Comparison of ENCODE assay signal across 1 cellular context in the genomic region with DNA sequence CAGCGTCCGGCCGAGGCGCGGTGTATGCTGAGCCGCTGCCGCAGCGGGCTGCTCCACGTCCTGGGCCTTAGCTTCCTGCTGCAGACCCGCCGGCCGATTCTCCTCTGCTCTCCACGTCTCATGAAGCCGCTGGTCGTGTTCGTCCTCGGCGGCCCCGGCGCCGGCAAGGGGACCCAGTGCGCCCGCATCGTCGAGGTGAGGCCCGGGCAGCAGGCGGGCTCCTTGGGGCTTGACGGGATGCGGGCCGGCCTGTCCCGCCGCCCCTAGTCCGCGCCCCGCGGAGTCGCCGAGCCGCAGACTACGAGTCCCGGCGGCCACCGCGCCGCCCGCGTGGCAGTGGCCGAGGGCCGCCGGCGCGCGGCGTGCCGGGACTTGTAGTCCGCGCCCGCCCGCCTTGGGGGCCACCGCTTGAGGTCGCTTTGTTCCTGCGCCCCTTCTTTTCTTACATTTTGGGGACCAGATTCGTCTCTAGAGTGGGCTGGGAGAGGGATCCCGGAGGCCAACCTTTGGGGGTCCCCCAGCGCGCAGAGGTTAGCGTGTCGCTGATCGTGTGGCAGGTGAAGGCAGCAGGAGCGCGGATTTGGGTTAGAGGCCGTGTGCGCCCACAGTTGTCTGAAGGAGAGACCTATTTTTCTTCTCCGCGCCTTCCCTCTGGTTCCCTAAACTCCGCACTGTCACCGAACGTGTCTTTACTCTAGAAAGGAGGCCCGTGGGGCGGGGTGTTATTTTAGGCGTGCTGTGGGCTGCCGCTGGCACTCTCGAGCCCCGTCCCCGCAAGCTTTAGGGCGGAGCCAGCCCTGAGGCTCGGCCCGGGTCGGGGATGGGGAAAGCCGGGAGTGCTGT.
TF ChIP-seq lines count a peak whose summit lies in the region.

No MANE protein-coding gene starts in this region.

TF ChIP-seq in GM12878, 131 proteins besides CTCF, POLR2A, EP300 and RAD21 (continued from another document and continues in another):
- TF ChIP-seq POLR2AphosphoS5 (IDR thresholded peaks at IDR 0.05; ENCODE audit: low read length) (peak; percentile 14; the same call in 1 of the 2 replicates), ZNF622 (IDR thresholded peaks at IDR 0.05) (no peak), SMARCA5 (IDR thresholded peaks at IDR 0.05) (no peak), CREM (IDR thresholded peaks at IDR 0.05; ENCODE audit: low read depth) (peak; percentile 16; the same call in 1 of the 2 replicates), HDAC6 (IDR thresholded peaks at IDR 0.05; ENCODE audit: unreplicated experiment) (no peak), NRF1 (conservative IDR thresholded peaks at IDR 0.05; ENCODE audit: low read depth, low read length) (no peak), RB1 (IDR thresholded peaks at IDR 0.05; ENCODE audit: borderline replicate concordance) (no peak; the same call in 1 of the 2 replicates), TCF7 (IDR thresholded peaks at IDR 0.05; ENCODE audit: borderline replicate concordance) (0 out of 2 replicates have a peak, but pooled peaks have one; percentile 19), PAX8 (IDR thresholded peaks at IDR 0.05) (no peak), BACH1 (IDR thresholded peaks at IDR 0.05; ENCODE audit: borderline replicate concordance) (peak; percentile 70), NFXL1 (IDR thresholded peaks at IDR 0.05; ENCODE audit: borderline replicate concordance) (no peak), GATAD2B (conservative IDR thresholded peaks at IDR 0.05; ENCODE audit: low read depth) (0 out of 2 replicates have a peak, but pooled peaks have one; percentile 55), IKZF2 (IDR thresholded peaks at IDR 0.05) (peak in 1 of 2 experiments; percentile 34; a peak in 2 of 4 replicates), ESRRA (IDR thresholded peaks at IDR 0.05; ENCODE audit: low read length) (0 out of 2 replicates have a peak, but pooled peaks have one; percentile 32), PAX5 (IDR thresholded peaks at IDR 0.05; ENCODE audit: borderline replicate concordance, low read depth, low read length) (no peak), MYB (IDR thresholded peaks at IDR 0.05; ENCODE audit: borderline replicate concordance, low read depth, low read length) (no peak), MTA2 (IDR thresholded peaks at IDR 0.05; ENCODE audit: low read depth) (peak; percentile 58; the same call in 1 of the 2 replicates), ZSCAN29 (IDR thresholded peaks at IDR 0.05) (0 out of 2 replicates have a peak, but pooled peaks have one; percentile 28), POU2F2 (IDR thresholded peaks at IDR 0.05; ENCODE audit: borderline replicate concordance, low read depth, low read length) (no peak), NKRF (conservative IDR thresholded peaks at IDR 0.05) (peak; percentile 76), MYC (IDR thresholded peaks at IDR 0.05; ENCODE audit: insufficient read depth, insufficient read length, insufficient replicate concordance, low read length, severe bottlenecking) (no peak), ZNF207 (IDR thresholded peaks at IDR 0.05; ENCODE audit: borderline replicate concordance) (peak; percentile 66; the same call in 1 of the 2 replicates), TAF1 (IDR thresholded peaks at IDR 0.05; ENCODE audit: borderline replicate concordance, low read depth, low read length) (peak; percentile 32; the same call in 1 of the 2 replicates), YY1 (IDR thresholded peaks at IDR 0.05; ENCODE audit: low read depth, low read length) (peak; percentile 77), SIX5 (IDR thresholded peaks at IDR 0.05; ENCODE audit: low read depth, low read length, severe bottlenecking) (peak; percentile 94), RUNX3 (IDR thresholded peaks at IDR 0.05; ENCODE audit: low read length) (peak; percentile 16; the same call in 1 of the 2 replicates), BCL11A (IDR thresholded peaks at IDR 0.05; ENCODE audit: low read depth, low read length) (no peak), MXI1 (IDR thresholded peaks at IDR 0.05; ENCODE audit: low read depth, low read length) (peak; percentile 53), SMAD1 (IDR thresholded peaks at IDR 0.05; ENCODE audit: low read depth, partially characterized antibody) (no peak), IKZF1 (conservative IDR thresholded peaks at IDR 0.05) (peak; percentile 98), ZBTB11 (CRISPR knock-in tag; IDR thresholded peaks at IDR 0.05) (no peak), STAT1 (conservative IDR thresholded peaks at IDR 0.05) (peak; percentile 72; the same call in 1 of the 2 replicates), HDAC2 (IDR thresholded peaks at IDR 0.05) (no peak), PML (IDR thresholded peaks at IDR 0.05; ENCODE audit: low read length) (no peak; the same call in 1 of the 2 replicates), HDGF (IDR thresholded peaks at IDR 0.05) (peak; percentile 49; the same call in 1 of the 2 replicates), GABPA (IDR thresholded peaks at IDR 0.05; ENCODE audit: low read depth) (0 out of 2 replicates have a peak, but pooled peaks have one; percentile 9), HCFC1 (IDR thresholded peaks at IDR 0.05; ENCODE audit: low read length) (peak; percentile 96), NBN (IDR thresholded peaks at IDR 0.05) (peak; percentile 62; the same call in 1 of the 2 replicates), SREBF2 (IDR thresholded peaks at IDR 0.05; ENCODE audit: low read length) (no peak), ZNF384 (IDR thresholded peaks at IDR 0.05; ENCODE audit: borderline replicate concordance, low read depth, low read length) (no peak), RELA (IDR thresholded peaks at IDR 0.05; ENCODE audit: borderline replicate concordance, partially characterized antibody) (peak; percentile 21), CBFB (IDR thresholded peaks at IDR 0.05; ENCODE audit: low read depth) (0 out of 2 replicates have a peak, but pooled peaks have one; percentile 30)
- TF ChIP-seq, protein P1, sequence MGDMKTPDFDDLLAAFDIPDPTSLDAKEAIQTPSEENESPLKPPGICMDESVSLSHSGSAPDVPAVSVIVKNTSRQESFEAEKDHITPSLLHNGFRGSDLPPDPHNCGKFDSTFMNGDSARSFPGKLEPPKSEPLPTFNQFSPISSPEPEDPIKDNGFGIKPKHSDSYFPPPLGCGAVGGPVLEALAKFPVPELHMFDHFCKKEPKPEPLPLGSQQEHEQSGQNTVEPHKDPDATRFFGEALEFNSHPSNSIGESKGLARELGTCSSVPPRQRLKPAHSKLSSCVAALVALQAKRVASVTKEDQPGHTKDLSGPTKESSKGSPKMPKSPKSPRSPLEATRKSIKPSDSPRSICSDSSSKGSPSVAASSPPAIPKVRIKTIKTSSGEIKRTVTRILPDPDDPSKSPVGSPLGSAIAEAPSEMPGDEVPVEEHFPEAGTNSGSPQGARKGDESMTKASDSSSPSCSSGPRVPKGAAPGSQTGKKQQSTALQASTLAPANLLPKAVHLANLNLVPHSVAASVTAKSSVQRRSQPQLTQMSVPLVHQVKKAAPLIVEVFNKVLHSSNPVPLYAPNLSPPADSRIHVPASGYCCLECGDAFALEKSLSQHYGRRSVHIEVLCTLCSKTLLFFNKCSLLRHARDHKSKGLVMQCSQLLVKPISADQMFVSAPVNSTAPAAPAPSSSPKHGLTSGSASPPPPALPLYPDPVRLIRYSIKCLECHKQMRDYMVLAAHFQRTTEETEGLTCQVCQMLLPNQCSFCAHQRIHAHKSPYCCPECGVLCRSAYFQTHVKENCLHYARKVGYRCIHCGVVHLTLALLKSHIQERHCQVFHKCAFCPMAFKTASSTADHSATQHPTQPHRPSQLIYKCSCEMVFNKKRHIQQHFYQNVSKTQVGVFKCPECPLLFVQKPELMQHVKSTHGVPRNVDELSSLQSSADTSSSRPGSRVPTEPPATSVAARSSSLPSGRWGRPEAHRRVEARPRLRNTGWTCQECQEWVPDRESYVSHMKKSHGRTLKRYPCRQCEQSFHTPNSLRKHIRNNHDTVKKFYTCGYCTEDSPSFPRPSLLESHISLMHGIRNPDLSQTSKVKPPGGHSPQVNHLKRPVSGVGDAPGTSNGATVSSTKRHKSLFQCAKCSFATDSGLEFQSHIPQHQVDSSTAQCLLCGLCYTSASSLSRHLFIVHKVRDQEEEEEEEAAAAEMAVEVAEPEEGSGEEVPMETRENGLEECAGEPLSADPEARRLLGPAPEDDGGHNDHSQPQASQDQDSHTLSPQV (IDR thresholded peaks at IDR 0.05): 0 out of 2 replicates have a peak, but pooled peaks have one; percentile 45
- TF ChIP-seq, protein P2, sequence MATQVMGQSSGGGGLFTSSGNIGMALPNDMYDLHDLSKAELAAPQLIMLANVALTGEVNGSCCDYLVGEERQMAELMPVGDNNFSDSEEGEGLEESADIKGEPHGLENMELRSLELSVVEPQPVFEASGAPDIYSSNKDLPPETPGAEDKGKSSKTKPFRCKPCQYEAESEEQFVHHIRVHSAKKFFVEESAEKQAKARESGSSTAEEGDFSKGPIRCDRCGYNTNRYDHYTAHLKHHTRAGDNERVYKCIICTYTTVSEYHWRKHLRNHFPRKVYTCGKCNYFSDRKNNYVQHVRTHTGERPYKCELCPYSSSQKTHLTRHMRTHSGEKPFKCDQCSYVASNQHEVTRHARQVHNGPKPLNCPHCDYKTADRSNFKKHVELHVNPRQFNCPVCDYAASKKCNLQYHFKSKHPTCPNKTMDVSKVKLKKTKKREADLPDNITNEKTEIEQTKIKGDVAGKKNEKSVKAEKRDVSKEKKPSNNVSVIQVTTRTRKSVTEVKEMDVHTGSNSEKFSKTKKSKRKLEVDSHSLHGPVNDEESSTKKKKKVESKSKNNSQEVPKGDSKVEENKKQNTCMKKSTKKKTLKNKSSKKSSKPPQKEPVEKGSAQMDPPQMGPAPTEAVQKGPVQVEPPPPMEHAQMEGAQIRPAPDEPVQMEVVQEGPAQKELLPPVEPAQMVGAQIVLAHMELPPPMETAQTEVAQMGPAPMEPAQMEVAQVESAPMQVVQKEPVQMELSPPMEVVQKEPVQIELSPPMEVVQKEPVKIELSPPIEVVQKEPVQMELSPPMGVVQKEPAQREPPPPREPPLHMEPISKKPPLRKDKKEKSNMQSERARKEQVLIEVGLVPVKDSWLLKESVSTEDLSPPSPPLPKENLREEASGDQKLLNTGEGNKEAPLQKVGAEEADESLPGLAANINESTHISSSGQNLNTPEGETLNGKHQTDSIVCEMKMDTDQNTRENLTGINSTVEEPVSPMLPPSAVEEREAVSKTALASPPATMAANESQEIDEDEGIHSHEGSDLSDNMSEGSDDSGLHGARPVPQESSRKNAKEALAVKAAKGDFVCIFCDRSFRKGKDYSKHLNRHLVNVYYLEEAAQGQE (IDR thresholded peaks at IDR 0.05; ENCODE audit: low read depth, low read length): no peak
- TF ChIP-seq, protein P3, sequence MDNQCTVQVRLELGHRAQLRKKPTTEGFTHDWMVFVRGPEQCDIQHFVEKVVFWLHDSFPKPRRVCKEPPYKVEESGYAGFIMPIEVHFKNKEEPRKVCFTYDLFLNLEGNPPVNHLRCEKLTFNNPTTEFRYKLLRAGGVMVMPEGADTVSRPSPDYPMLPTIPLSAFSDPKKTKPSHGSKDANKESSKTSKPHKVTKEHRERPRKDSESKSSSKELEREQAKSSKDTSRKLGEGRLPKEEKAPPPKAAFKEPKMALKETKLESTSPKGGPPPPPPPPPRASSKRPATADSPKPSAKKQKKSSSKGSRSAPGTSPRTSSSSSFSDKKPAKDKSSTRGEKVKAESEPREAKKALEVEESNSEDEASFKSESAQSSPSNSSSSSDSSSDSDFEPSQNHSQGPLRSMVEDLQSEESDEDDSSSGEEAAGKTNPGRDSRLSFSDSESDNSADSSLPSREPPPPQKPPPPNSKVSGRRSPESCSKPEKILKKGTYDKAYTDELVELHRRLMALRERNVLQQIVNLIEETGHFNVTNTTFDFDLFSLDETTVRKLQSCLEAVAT (IDR thresholded peaks at IDR 0.05): peak; percentile 56; the same call in 1 of the 2 replicates
- TF ChIP-seq, protein P4, sequence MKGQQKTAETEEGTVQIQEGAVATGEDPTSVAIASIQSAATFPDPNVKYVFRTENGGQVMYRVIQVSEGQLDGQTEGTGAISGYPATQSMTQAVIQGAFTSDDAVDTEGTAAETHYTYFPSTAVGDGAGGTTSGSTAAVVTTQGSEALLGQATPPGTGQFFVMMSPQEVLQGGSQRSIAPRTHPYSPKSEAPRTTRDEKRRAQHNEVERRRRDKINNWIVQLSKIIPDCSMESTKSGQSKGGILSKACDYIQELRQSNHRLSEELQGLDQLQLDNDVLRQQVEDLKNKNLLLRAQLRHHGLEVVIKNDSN (IDR thresholded peaks at IDR 0.05; ENCODE audit: borderline replicate concordance, extremely low read length, insufficient read depth, low read depth, low read length): peak; percentile 57
